ENCODE assay signal across 13 cellular contexts in genomic region chrX:11953615-11954014, GRCh38.
A peak's percentile ranks its signal among the peaks of the same experiment; 100 is the strongest.
DNase-seq lines count a peak whose midpoint lies in the region; ATAC-seq and TF ChIP-seq lines count a peak whose summit lies in the region.
"Had no signal": no experiment of that assay in that cellular context is flagged by ENCODE, and none has a peak within 500 bp of the region (broad histone marks: within the 10 kb centered on the region; RNA-seq: fewer than 3 reads in every experiment).

No MANE protein-coding gene starts in this region.

- no peak for ATAC-seq in GM18505 (IDR thresholded peaks at IDR 0.05; ENCODE audit: unreplicated experiment)
- ATAC-seq: gastrocnemius medialis had no signal

- DNase-seq in EL = peak; percentile 86
- DNase-seq in RPMI7951 (ENCODE audit: low read depth) = peak; percentile 76
- DNase-seq in fibroblast of peridontal ligament (ENCODE audit: extremely low read depth) = peak; percentile 0
- DNase-seq in renal cortical epithelial cell (ENCODE audit: low read depth) = peak; percentile 99
- no peak for DNase-seq in NAMALWA (ENCODE audit: low spot score)
- no peak for DNase-seq in NCI-H146 treated with DMSO at 0.1 percent for 48 hours (lab: John Stamatoyannopoulos, UW; ENCODE audit: unreplicated experiment)
- DNase-seq in HuH-7 (ENCODE audit: low spot score) = no peak
- DNase-seq: DMS153, gastrocnemius medialis, NCI-H187 treated with DMSO at 0.1 percent for 48 hours, T-helper 2 cell, tibial artery had no signal

- no peak for TF ChIP-seq POLR2A in GM18505 (IDR thresholded peaks at IDR 0.05; ENCODE audit: borderline replicate concordance, extremely low read depth, insufficient read depth, insufficient read length)

Comparison
In these comparisons a context has a peak if more than half of its experiments do, and no peak if none do; other contexts are left out.
1. DNase-seq: peak in EL (single experiment), RPMI7951 (single experiment), fibroblast of peridontal ligament (single experiment) and renal cortical epithelial cell (single experiment); none in NAMALWA (single experiment), NCI-H146 treated with DMSO at 0.1 percent for 48 hours (single experiment) and HuH-7 (single experiment).